ENCODE assay signal across 12 cellular contexts in the genomic region with DNA sequence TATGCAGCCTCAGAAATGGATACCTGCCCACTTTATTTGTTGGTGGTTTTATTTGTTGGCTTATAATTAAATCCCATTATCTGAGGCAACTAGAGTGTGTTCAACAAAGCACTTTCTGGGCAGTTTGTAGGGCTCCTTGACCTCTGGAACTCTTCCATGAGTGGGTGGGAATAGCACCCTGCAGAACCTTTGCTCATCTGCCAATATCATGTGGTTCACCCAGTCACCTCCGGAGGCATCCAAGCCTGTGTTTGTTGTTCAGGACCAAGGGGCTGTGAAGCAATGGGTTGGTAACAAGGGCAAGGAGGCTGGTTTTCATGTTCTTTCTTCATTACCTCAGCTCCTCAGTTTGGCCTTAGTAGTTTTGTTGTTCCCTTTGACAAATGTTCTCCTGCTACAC.
DNase-seq lines count a peak whose midpoint lies in the region; ATAC-seq and TF ChIP-seq lines count a peak whose summit lies in the region.
"Had no signal": no experiment of that assay in that cellular context is flagged by ENCODE, and none has a peak within 500 bp of the region (broad histone marks: within the 10 kb centered on the region; RNA-seq: fewer than 3 reads in every experiment).

No MANE protein-coding gene starts in this region.

- TF ChIP-seq CTCF in OCI-LY7 (conservative IDR thresholded peaks at IDR 0.05; ENCODE audit: low read length) (no peak), left ventricle myocardium inferior (IDR thresholded peaks at IDR 0.05; ENCODE audit: borderline replicate concordance) (no peak)

- POLR2A ChIA-PET in OCI-LY7 (lab: Charles Lee), result no interaction called here

- no peaks in the 10 kb centered on the region for H4K20me1 ChIP-seq in OCI-LY7 (ENCODE audit: insufficient read depth, low read length)

- no peaks in the 10 kb centered on the region for H3K9me2 ChIP-seq in OCI-LY7 (ENCODE audit: insufficient read depth, low read length)

- DNase-seq in 8988T (peak; percentile 18), GM03348 (ENCODE audit: low spot score) (peak; percentile 44), OCI-LY7 (ENCODE audit: low spot score) (peak; percentile 5), fibroblast of peridontal ligament (ENCODE audit: extremely low read depth) (peak; percentile 25), left ventricle myocardium inferior (no peak)
- no peak for DNase-seq in stimulated activated CD4-positive, alpha-beta T cell treated with anti-CD3 and anti-CD28 coated beads, Interleukin-4, amount 100 ng/mL, for 24 hours
- DNase-seq in activated CD4-positive, alpha-beta T cell treated with anti-CD3 and anti-CD28 coated beads for 4 hours, result no peak
- DNase-seq: C1 segment of cervical spinal cord, pancreas, tibial artery had no signal

- H3K27me3 ChIP-seq in left ventricle myocardium inferior (ENCODE audit: low read depth), result no peaks in the 10 kb centered on the region
- H3K27me3 ChIP-seq: adrenal gland, pancreas, tibial artery had no signal

- ATAC-seq in GM21526 (IDR thresholded peaks at IDR 0.05; ENCODE audit: low FRiP score, unreplicated experiment), result no peak
- ATAC-seq: pancreas had no signal

- no peak overlapping the region for H2AFZ ChIP-seq in OCI-LY7 (ENCODE audit: low read length)

- H3K4me3 ChIP-seq in OCI-LY7 (ENCODE audit: low read depth, low read length, poor library complexity, severe bottlenecking), result no peak overlapping the region
- no peak overlapping the region for H3K4me3 ChIP-seq in left ventricle myocardium inferior
- H3K4me3 ChIP-seq: adrenal gland, pancreas, tibial artery had no signal

- CTCF ChIA-PET in OCI-LY7 (lab: Charles Lee; ENCODE audit: unreplicated experiment), result no interaction called here

- H3K4me2 ChIP-seq in OCI-LY7 (ENCODE audit: low read length), result no peak overlapping the region

- H3K9me3 ChIP-seq in OCI-LY7 (ENCODE audit: low read length), result no peaks in the 10 kb centered on the region
- no peaks in the 10 kb centered on the region for H3K9me3 ChIP-seq in left ventricle myocardium inferior (replicated peaks)
- H3K9me3 ChIP-seq: adrenal gland, pancreas, tibial artery had no signal

- no peaks in the 10 kb centered on the region for H3K79me2 ChIP-seq in OCI-LY7 (ENCODE audit: insufficient read depth, low read depth, low read length)

- no peaks in the 10 kb centered on the region for H3K36me3 ChIP-seq in OCI-LY7 (ENCODE audit: insufficient read depth, low read length)
- H3K36me3 ChIP-seq in left ventricle myocardium inferior, result no peaks in the 10 kb centered on the region
- H3K36me3 ChIP-seq: adrenal gland, pancreas, tibial artery had no signal

- H3K4me1 ChIP-seq in OCI-LY7 (ENCODE audit: insufficient read depth, low read length, poor library complexity, severe bottlenecking) (no peaks in the 10 kb centered on the region), left ventricle myocardium inferior (no peaks in the 10 kb centered on the region)
- H3K4me1 ChIP-seq: adrenal gland, pancreas had no signal

- H3K27ac ChIP-seq in OCI-LY7 (ENCODE audit: low read depth, low read length, poor library complexity, severe bottlenecking), result no peak overlapping the region
- no peak overlapping the region for H3K27ac ChIP-seq in left ventricle myocardium inferior (replicated peaks)
- H3K27ac ChIP-seq: adrenal gland, pancreas, tibial artery had no signal

- intact Hi-C loops in OCI-LY7 (cut with micrococcal nuclease; ENCODE audit: unreplicated experiment) (no loop called here), left ventricle myocardium inferior (cut with micrococcal nuclease) (loop anchor here (10.0 kb wide), 1 partner anchor 400 kb away; no protein-coding TSS in a partner anchor)

- no TSS peak for BruUV-seq in OCI-LY7 (replicated peaks; lab: Mats Ljungman, UMichigan)

Comparison
In these comparisons a context has a peak if more than half of its experiments do, and no peak if none do; other contexts are left out.
1. DNase-seq: peak in 8988T (single experiment), GM03348 (single experiment), OCI-LY7 (single experiment) and fibroblast of peridontal ligament (single experiment); none in stimulated activated CD4-positive, alpha-beta T cell treated with anti-CD3 and anti-CD28 coated beads, Interleukin-4, amount 100 ng/mL, for 24 hours (single experiment), activated CD4-positive, alpha-beta T cell treated with anti-CD3 and anti-CD28 coated beads for 4 hours (0 of 2) and left ventricle myocardium inferior (single experiment).